In genomic region chr4:27278615-27279014, GRCh38 we compare ENCODE assay signal across 10 cellular contexts.
DNase-seq lines count a peak whose midpoint lies in the region; ATAC-seq and TF ChIP-seq lines count a peak whose summit lies in the region.
"Had no signal": no experiment of that assay in that cellular context is flagged by ENCODE, and none has a peak within 500 bp of the region (broad histone marks: within the 10 kb centered on the region; RNA-seq: fewer than 3 reads in every experiment).

No MANE protein-coding gene starts in this region.

- H3K4me1 ChIP-seq in mammary epithelial cell (ENCODE audit: insufficient read depth, low read length) = no peaks in the 10 kb centered on the region
- no peaks in the 10 kb centered on the region for H3K4me1 ChIP-seq in sigmoid colon
- H3K4me1 ChIP-seq: gastroesophageal sphincter had no signal

- CTCF ChIA-PET in mammary epithelial cell (lab: Charles Lee; ENCODE audit: low non-redundant PET) = no interaction called here

- in situ Hi-C loops in mammary epithelial cell (cut with MboI; ENCODE audit: low sequenced_read_pairs in 2 of 2) = no loop called here

- no peak for TF ChIP-seq POLR2A in sigmoid colon (IDR thresholded peaks at IDR 0.05)

- no peaks in the 10 kb centered on the region for H3K9me2 ChIP-seq in neural cell (ENCODE audit: insufficient read depth, low read length)

- H3F3A ChIP-seq in neural cell (ENCODE audit: insufficient read depth, low read length, poor library complexity, severe bottlenecking) = no peaks in the 10 kb centered on the region

- H3K36me3 ChIP-seq in mammary epithelial cell (ENCODE audit: insufficient read depth, low read length) (no peaks in the 10 kb centered on the region), neural cell (ENCODE audit: insufficient read depth, low read length) (no peaks in the 10 kb centered on the region), sigmoid colon (no peaks in the 10 kb centered on the region)
- H3K36me3 ChIP-seq: gastroesophageal sphincter, neutrophil had no signal

- H3K27ac ChIP-seq in mammary epithelial cell (ENCODE audit: insufficient read depth, low read depth, low read length) = no peak overlapping the region
- no peak overlapping the region for H3K27ac ChIP-seq in neural cell (ENCODE audit: low read length)
- H3K27ac ChIP-seq in sigmoid colon = no peak overlapping the region
- H3K27ac ChIP-seq: gastroesophageal sphincter, neutrophil had no signal

- WGBS in mammary epithelial cell (ENCODE audit: low coverage, missing lambda C conversion rate) = 58% methylated on average over 4 of the region's 4 CpGs
- 54 to 57% methylated on average over 4 of the region's 4 CpGs for WGBS in sigmoid colon, 2 donors

- H4K20me1 ChIP-seq in mammary epithelial cell (ENCODE audit: insufficient read depth, low read length) = no peaks in the 10 kb centered on the region
- no peaks in the 10 kb centered on the region for H4K20me1 ChIP-seq in neural cell (ENCODE audit: insufficient read depth)

- H3K79me2 ChIP-seq in mammary epithelial cell (ENCODE audit: insufficient read depth, low read length) (no peaks in the 10 kb centered on the region), neural cell (replicated peaks; ENCODE audit: insufficient read depth, low read length) (no peaks in the 10 kb centered on the region)

- DNase-seq in GM12865 (ENCODE audit: low read depth) (peak; percentile 2), LNCaP clone FGC (ENCODE audit: low read depth) (peak; percentile 10), mammary epithelial cell (peak; percentile 2), DMS153 treated with DMSO at 0.1 percent for 48 hours (lab: John Stamatoyannopoulos, UW; ENCODE audit: unreplicated experiment) (no peak), sigmoid colon (no peak)
- DNase-seq: amygdala had no signal

- no peak overlapping the region for H2AFZ ChIP-seq in mammary epithelial cell (ENCODE audit: low read depth, low read length)
- no peak overlapping the region for H2AFZ ChIP-seq in neural cell (ENCODE audit: low read depth, low read length)

- TF ChIP-seq CTCF in GM12865 (IDR thresholded peaks at IDR 0.05; ENCODE audit: insufficient read depth, low read depth, low read length, missing control alignments) (no peak), LNCaP clone FGC (IDR thresholded peaks at IDR 0.05; ENCODE audit: control insufficient read depth, extremely low read depth, insufficient read depth) (no peak), mammary epithelial cell (conservative IDR thresholded peaks at IDR 0.05 in 1 of 2, IDR thresholded peaks at IDR 0.05 in 1 of 2; ENCODE audit: extremely low read depth in 1 of 2, insufficient read depth in 1 of 2, low read depth in 1 of 2, low read length in 2 of 2) (no peak), neural cell (IDR thresholded peaks at IDR 0.05; ENCODE audit: poor library complexity, severe bottlenecking) (no peak), sigmoid colon (IDR thresholded peaks at IDR 0.05) (no peak)

- no TSS peak for BruUV-seq in mammary epithelial cell (replicated peaks; lab: Mats Ljungman, UMichigan)

- no peaks in the 10 kb centered on the region for H3K9me3 ChIP-seq in mammary epithelial cell (replicated peaks; ENCODE audit: insufficient read depth, low read length)
- H3K9me3 ChIP-seq in neural cell (ENCODE audit: low read length) = no peaks in the 10 kb centered on the region
- peaks cover 0 to 3% (median 0%) of the 10 kb centered on the region in 4 donors for H3K9me3 ChIP-seq in sigmoid colon
- H3K9me3 ChIP-seq: gastroesophageal sphincter, neutrophil had no signal

- H3K27me3 ChIP-seq in mammary epithelial cell (ENCODE audit: insufficient read depth, low read length) (no peaks in the 10 kb centered on the region), neural cell (ENCODE audit: insufficient read depth, low read depth, low read length) (no peaks in the 10 kb centered on the region), sigmoid colon (no peaks in the 10 kb centered on the region)
- H3K27me3 ChIP-seq: gastroesophageal sphincter, neutrophil had no signal

- TF ChIP-seq RAD21 in neural cell (conservative IDR thresholded peaks at IDR 0.05) = no peak

- no peak overlapping the region for H3K9ac ChIP-seq in mammary epithelial cell (ENCODE audit: insufficient read depth, low read length)
- no peak overlapping the region for H3K9ac ChIP-seq in neural cell (ENCODE audit: low read length)

- H3K4me2 ChIP-seq in mammary epithelial cell (ENCODE audit: insufficient read depth, low read depth, low read length) = no peak overlapping the region
- no peak overlapping the region for H3K4me2 ChIP-seq in neural cell (ENCODE audit: low read length)

- TF ChIP-seq EP300 in neural cell (conservative IDR thresholded peaks at IDR 0.05; ENCODE audit: poor library complexity, severe bottlenecking) (no peak), sigmoid colon (IDR thresholded peaks at IDR 0.05) (no peak)

- dilution Hi-C loops in mammary epithelial cell (cut with HindIII; ENCODE audit: low sequenced_read_pairs) = no loop called here

- no peak for ATAC-seq in GM21447 (IDR thresholded peaks at IDR 0.05; ENCODE audit: unreplicated experiment)
- ATAC-seq: gastroesophageal sphincter had no signal

- intact Hi-C loops in mammary epithelial cell (cut with micrococcal nuclease) (no loop called here), sigmoid colon (cut with DNase I) (no loop called here)

- no peak overlapping the region for H3K4me3 ChIP-seq in GM12865 (ENCODE audit: low read depth, low read length)
- no peak overlapping the region for H3K4me3 ChIP-seq in LNCaP clone FGC (ENCODE audit: low read depth, low read length)
- H3K4me3 ChIP-seq in mammary epithelial cell (replicated peaks in 1 of 3; ENCODE audit: insufficient read depth in 1 of 3, low read depth in 2 of 3, low read length in 3 of 3) = no peak overlapping the region
- H3K4me3 ChIP-seq in neural cell (ENCODE audit: low read length) = no peak overlapping the region
- H3K4me3 ChIP-seq in sigmoid colon = no peak overlapping the region
- H3K4me3 ChIP-seq: gastroesophageal sphincter had no signal

TF ChIP-seq in neural cell, 6 proteins besides CTCF, POLR2A, EP300 and RAD21:
- TF ChIP-seq TAF1 (IDR thresholded peaks at IDR 0.05; ENCODE audit: low read depth) (no peak), POLR2AphosphoS5 (IDR thresholded peaks at IDR 0.05) (no peak), REST (IDR thresholded peaks at IDR 0.05; ENCODE audit: borderline replicate concordance) (peak; percentile 69), EZH2 (IDR thresholded peaks at IDR 0.05; ENCODE audit: borderline replicate concordance, insufficient read depth, low read length, poor library complexity, severe bottlenecking) (no peak), SMC3 (conservative IDR thresholded peaks at IDR 0.05; ENCODE audit: poor library complexity) (no peak), MXI1 (conservative IDR thresholded peaks at IDR 0.05; ENCODE audit: poor library complexity, severe bottlenecking) (no peak)
TF ChIP-seq in neural cell: peak in this region for 1.

Comparison
In these comparisons a context has a peak if more than half of its experiments do, and no peak if none do; other contexts are left out.
1. DNase-seq: peak in GM12865 (single experiment), LNCaP clone FGC (single experiment) and mammary epithelial cell (single experiment); none in DMS153 treated with DMSO at 0.1 percent for 48 hours (single experiment) and sigmoid colon (single experiment).